Comparison of ENCODE assay signal across 1 cellular context in the genomic region with DNA sequence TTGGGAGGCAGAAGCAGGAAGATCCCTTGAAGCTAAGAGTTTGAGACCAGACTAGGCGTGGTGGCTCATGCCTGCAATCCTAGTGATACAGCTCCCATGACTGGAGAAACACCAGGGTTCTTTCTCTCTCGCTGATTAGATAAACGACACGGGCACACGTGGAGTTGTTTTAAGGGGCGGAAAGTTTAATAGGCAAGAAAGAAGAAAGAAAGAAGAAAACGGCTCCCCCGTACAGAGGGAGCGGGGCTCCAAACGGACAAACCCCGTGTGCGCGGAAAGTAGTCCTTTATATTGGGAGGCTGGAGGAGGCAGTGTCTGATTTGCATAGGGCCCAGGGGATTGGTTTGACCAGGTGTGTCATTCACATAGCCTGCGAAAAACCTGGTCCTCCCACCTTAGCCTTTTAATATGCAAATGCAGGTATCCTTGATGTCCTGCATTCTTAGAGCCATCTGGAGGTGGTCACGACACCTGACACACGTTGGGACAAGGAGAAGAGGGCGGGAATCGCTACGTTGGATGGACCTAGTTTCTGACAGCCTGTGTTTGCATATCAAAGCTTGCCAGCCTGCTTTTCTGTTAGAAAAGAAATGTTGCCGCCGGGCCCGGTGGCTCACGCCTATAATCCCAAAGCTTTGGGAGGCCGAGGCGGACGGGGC.
A peak's percentile ranks its signal among the peaks of the same experiment; 100 is the strongest.
TF ChIP-seq lines count a peak whose summit lies in the region.

No MANE protein-coding gene starts in this region.

TF ChIP-seq in WTC11, 78 proteins besides CTCF, POLR2A, EP300 and RAD21 (continued from another document):
- TF ChIP-seq, protein P1, sequence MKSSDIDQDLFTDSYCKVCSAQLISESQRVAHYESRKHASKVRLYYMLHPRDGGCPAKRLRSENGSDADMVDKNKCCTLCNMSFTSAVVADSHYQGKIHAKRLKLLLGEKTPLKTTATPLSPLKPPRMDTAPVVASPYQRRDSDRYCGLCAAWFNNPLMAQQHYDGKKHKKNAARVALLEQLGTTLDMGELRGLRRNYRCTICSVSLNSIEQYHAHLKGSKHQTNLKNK (CRISPR knock-in tag; IDR thresholded peaks at IDR 0.05) = peak; percentile 66; the same call in 1 of the 2 replicates
- TF ChIP-seq FOXK1 (CRISPR knock-in tag; IDR thresholded peaks at IDR 0.05) (peak; percentile 78; the same call in 1 of the 2 replicates), ETV6 (CRISPR knock-in tag; IDR thresholded peaks at IDR 0.05) (peak; percentile 75), FOXP4 (CRISPR knock-in tag; IDR thresholded peaks at IDR 0.05) (peak; percentile 65), HMGA2 (CRISPR knock-in tag; IDR thresholded peaks at IDR 0.05) (no peak), CBFB (CRISPR knock-in tag; IDR thresholded peaks at IDR 0.05; ENCODE audit: low read depth) (peak; percentile 26; the same call in 1 of the 2 replicates), ZNF317 (CRISPR knock-in tag; IDR thresholded peaks at IDR 0.05; ENCODE audit: borderline replicate concordance, low read depth) (no peak), PRRX2 (CRISPR knock-in tag; IDR thresholded peaks at IDR 0.05) (no peak)
- TF ChIP-seq, protein P2, sequence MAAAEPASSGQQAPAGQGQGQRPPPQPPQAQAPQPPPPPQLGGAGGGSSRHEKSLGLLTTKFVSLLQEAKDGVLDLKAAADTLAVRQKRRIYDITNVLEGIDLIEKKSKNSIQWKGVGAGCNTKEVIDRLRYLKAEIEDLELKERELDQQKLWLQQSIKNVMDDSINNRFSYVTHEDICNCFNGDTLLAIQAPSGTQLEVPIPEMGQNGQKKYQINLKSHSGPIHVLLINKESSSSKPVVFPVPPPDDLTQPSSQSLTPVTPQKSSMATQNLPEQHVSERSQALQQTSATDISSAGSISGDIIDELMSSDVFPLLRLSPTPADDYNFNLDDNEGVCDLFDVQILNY (CRISPR knock-in tag; IDR thresholded peaks at IDR 0.05) = peak; percentile 69; the same call in 1 of the 2 replicates
- TF ChIP-seq, protein P3, sequence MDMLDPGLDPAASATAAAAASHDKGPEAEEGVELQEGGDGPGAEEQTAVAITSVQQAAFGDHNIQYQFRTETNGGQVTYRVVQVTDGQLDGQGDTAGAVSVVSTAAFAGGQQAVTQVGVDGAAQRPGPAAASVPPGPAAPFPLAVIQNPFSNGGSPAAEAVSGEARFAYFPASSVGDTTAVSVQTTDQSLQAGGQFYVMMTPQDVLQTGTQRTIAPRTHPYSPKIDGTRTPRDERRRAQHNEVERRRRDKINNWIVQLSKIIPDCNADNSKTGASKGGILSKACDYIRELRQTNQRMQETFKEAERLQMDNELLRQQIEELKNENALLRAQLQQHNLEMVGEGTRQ (CRISPR knock-in tag; IDR thresholded peaks at IDR 0.05) = peak; percentile 57
TF ChIP-seq in WTC11: peak in this region for 12.
